Comparison of ENCODE assay signal across 18 cellular contexts in the genomic region with DNA sequence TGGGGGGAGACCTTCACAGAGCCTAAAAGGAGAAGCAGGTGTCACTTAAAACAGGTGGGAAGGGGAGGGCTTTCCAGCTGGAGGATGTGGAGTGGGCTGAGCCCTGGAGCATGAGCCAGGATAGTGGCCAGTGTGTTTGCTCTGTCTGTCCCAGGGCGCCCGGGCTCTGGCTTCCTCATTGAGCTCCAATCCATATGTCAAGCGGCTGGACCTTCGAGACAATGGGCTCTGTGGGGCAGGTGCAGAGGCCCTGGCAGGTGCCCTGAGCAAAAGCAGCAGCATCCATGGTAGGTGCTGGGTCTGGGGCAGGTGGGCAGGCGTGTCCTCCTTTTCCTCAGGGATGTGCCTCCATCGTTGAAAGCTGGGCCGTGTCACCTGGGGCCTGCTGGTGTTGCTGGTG. TPM values are rescaled to one million over a fixed set of nuclear protein-coding genes. Genes with fewer than 3 reads are reported as not detected.
A peak's percentile ranks its signal among the peaks of the same experiment; 100 is the strongest.
DNase-seq lines count a peak whose midpoint lies in the region; ATAC-seq lines count a peak whose summit lies in the region.
"Had no signal": no experiment of that assay in that cellular context is flagged by ENCODE, and none has a peak within 500 bp of the region (broad histone marks: within the 10 kb centered on the region; RNA-seq: fewer than 3 reads in every experiment).

No MANE protein-coding gene starts in this region.

- intact Hi-C loops in cardiac septum (cut with DNase I): loop anchor here (5.0 kb wide), 1 partner anchor 35 kb away; no protein-coding TSS in a partner anchor

- ATAC-seq in GM19351 (IDR thresholded peaks at IDR 0.05; ENCODE audit: unreplicated experiment) (no peak), GM18867 (IDR thresholded peaks at IDR 0.05; ENCODE audit: unreplicated experiment) (no peak)
- ATAC-seq: SK-N-SH treated with all-trans-retinoic acid at 6 μM for 48 hours had no signal

- DNase-seq in D341Med (ENCODE audit: low spot score) (peak; percentile 3), NCI-H1092 (lab: John Stamatoyannopoulos, UW) (peak; percentile 51), NCI-H345 (lab: John Stamatoyannopoulos, UW) (peak; percentile 56), SHP77 treated with DMSO at 0.1 percent for 48 hours (lab: John Stamatoyannopoulos, UW) (peak; percentile 40), cardiac septum (ENCODE audit: low spot score) (no peak), NCI-H1436 treated with DMSO at 0.1 percent for 48 hours (lab: John Stamatoyannopoulos, UW) (no peak)
- DNase-seq: COR-L47, DMS79, NCI-H1694, NCI-H226, Peyer's patch, Right ventricle myocardium superior, T-helper 1 cell, T1000 had no signal

RNA-seq across cellular contexts. Expression of a gene that starts 2.0 kb away (rescaled TPM):
- total RNA-seq in cardiac septum: not detected
- total RNA-seq: G401, Peyer's patch, Right ventricle myocardium superior had no signal

RNA-seq across cellular contexts. Expression of a gene that starts 15.4 kb away (rescaled TPM):
- total RNA-seq in cardiac septum: not detected
- total RNA-seq: G401 had no signal

RNA-seq across cellular contexts. Expression of a gene that starts 32.8 kb away (rescaled TPM):
- total RNA-seq in cardiac septum: 5.4 TPM

RNA-seq across cellular contexts. Expression of a gene that starts 45.8 kb away (rescaled TPM):
- 18.2 TPM for total RNA-seq in cardiac septum

Comparison
In these comparisons a context has a peak if more than half of its experiments do, and no peak if none do; other contexts are left out.
1. DNase-seq: peak in D341Med (single experiment), NCI-H1092 (single experiment), NCI-H345 (single experiment) and SHP77 treated with DMSO at 0.1 percent for 48 hours (single experiment); none in cardiac septum (single experiment) and NCI-H1436 treated with DMSO at 0.1 percent for 48 hours (single experiment).